ENCODE assay signal across 8 cellular contexts in genomic region chr5:138542956-138543729, GRCh38. TPM values are rescaled to one million over a fixed set of nuclear protein-coding genes. Genes with fewer than 3 reads are reported as not detected.
DNase-seq lines count a peak whose midpoint lies in the region; ATAC-seq and TF ChIP-seq lines count a peak whose summit lies in the region.

Gene ETF1, minus strand, starts transcription at chr5:138543236. Its CDS starts 318 bp downstream, at chr5:138542918.

- TF ChIP-seq CTCF in CD8-positive, alpha-beta T cell (IDR thresholded peaks at IDR 0.05), result no peak
- no peak for TF ChIP-seq CTCF in lower lobe of right lung (IDR thresholded peaks at IDR 0.05)

- no peaks in the 10 kb centered on the region for H3K27me3 Mint-ChIP-seq in CD8-positive, alpha-beta T cell (ENCODE audit: low read depth)

- no peaks in the 10 kb centered on the region for H3K9me3 Mint-ChIP-seq in CD8-positive, alpha-beta T cell

- DNase-seq in CD8-positive, alpha-beta T cell, result peak; percentile 99 to 100 (median 99)
- DNase-seq in HS-27A (ENCODE audit: low read depth) (peak; percentile 74), NK-92 (lab: John Stamatoyannopoulos, UW; ENCODE audit: unreplicated experiment) (peak; percentile 96), lower lobe of right lung (peak; percentile 100)
- DNase-seq in activated CD8-positive, alpha-beta memory T cell treated with anti-CD3 and anti-CD28 coated beads for 1 hour (ENCODE audit: extremely low read depth in 1 of 2, low read depth in 1 of 2), result peak; percentile 99
- peak; percentile 99 to 100 (median 99) for DNase-seq in stimulated activated CD4-positive, alpha-beta T cell treated with anti-CD3 and anti-CD28 coated beads, TNF-alpha, amount 100 ng/mL, for 24 hours (ENCODE audit: low read depth in 3 of 3)

- ATAC-seq in CD8-positive, alpha-beta T cell, result peak; percentile 89
- ATAC-seq in GM19467 (IDR thresholded peaks at IDR 0.05; ENCODE audit: unreplicated experiment) (peak; percentile 92), lower lobe of right lung (peak; percentile 96 to 99)

- intact Hi-C loops in CD8-positive, alpha-beta T cell (cut with DNase I, micrococcal nuclease), result loop anchor here (1.0 to 10.0 kb wide), 18 partner anchors 32 to 1022 kb away; partner anchors contain the start of genes EGR1 (in 2 of the 2), FAM13B (in 2 of the 2), HNRNPA0 (in 2 of the 2) and HSPA9 (in 2 of the 2)
- intact Hi-C loops in lower lobe of right lung (cut with DNase I), result no loop called here

- POLR2A ChIA-PET in CD8-positive, alpha-beta T cell (lab: Charles Lee), result interaction anchor here (0.5 to 2.9 kb wide), 24 partner anchors 9 to 861 kb away, joined by 3 to 45 read pairs (median 5); partner anchors contain the start of genes CDC23, EGR1, FAM53C and HSPA9

- H3K4me1 ChIP-seq in CD8-positive, alpha-beta T cell (ENCODE audit: insufficient read depth, low read length), result peaks cover 52% of the 10 kb centered on the region
- H3K4me1 ChIP-seq in ectodermal cell (ENCODE audit: control insufficient read depth, insufficient read depth, low read length), result peaks cover 20% of the 10 kb centered on the region
- peaks cover 67% of the 10 kb centered on the region for H3K4me1 ChIP-seq in lower lobe of right lung

- H3K36me3 ChIP-seq in CD8-positive, alpha-beta T cell (ENCODE audit: insufficient read depth, low read length), result no peaks in the 10 kb centered on the region
- H3K36me3 ChIP-seq in ectodermal cell (ENCODE audit: control insufficient read depth, insufficient read depth, low read length) (no peaks in the 10 kb centered on the region), lower lobe of right lung (peaks cover 8% of the 10 kb centered on the region)

- no peaks in the 10 kb centered on the region for H3K27me3 ChIP-seq in CD8-positive, alpha-beta T cell (ENCODE audit: insufficient read depth, low read length)
- H3K27me3 ChIP-seq in ectodermal cell (ENCODE audit: control insufficient read depth, insufficient read depth, low read length, poor library complexity, severe bottlenecking) (no peaks in the 10 kb centered on the region), lower lobe of right lung (ENCODE audit: low read depth) (no peaks in the 10 kb centered on the region)

- peaks cover 72% of the 10 kb centered on the region for H3K4me1 Mint-ChIP-seq in CD8-positive, alpha-beta T cell (ENCODE audit: low read depth)

- peak within 1 kb of the TSS; percentile 100 for H3K27ac ChIP-seq in CD8-positive, alpha-beta T cell (ENCODE audit: low read depth, low read length)
- H3K27ac ChIP-seq in ectodermal cell (ENCODE audit: insufficient read depth, low read depth, low read length, poor library complexity, severe bottlenecking), result peak within 1 kb of the TSS; percentile 95
- H3K27ac ChIP-seq in lower lobe of right lung, result peak within 1 kb of the TSS; percentile 99

- 0% methylated on average over 70 of the region's 70 CpGs for WGBS in ectodermal cell, 2 experiments

- peaks cover 39% of the 10 kb centered on the region for H3K36me3 Mint-ChIP-seq in CD8-positive, alpha-beta T cell

- H3K4me3 Mint-ChIP-seq in CD8-positive, alpha-beta T cell, result peak within 1 kb of the TSS; percentile 100

- CTCF ChIA-PET in CD8-positive, alpha-beta T cell (lab: Charles Lee), result interaction anchor here (0.9 to 1.7 kb wide), 7 partner anchors 10 to 191 kb away, joined by 3 to 9 read pairs (median 3); no protein-coding TSS in a partner anchor

- peak within 1 kb of the TSS; percentile 100 for H3K27ac Mint-ChIP-seq in CD8-positive, alpha-beta T cell

- H3K9me3 ChIP-seq in CD8-positive, alpha-beta T cell (ENCODE audit: low read length), result no peaks in the 10 kb centered on the region
- H3K9me3 ChIP-seq in ectodermal cell (ENCODE audit: control insufficient read depth, low read length) (no peaks in the 10 kb centered on the region), lower lobe of right lung (no peaks in the 10 kb centered on the region)

- peak within 1 kb of the TSS; percentile 90 for H3K4me3 ChIP-seq in CD8-positive, alpha-beta T cell (ENCODE audit: low read depth, low read length)
- H3K4me3 ChIP-seq in ectodermal cell (ENCODE audit: insufficient read depth, low read depth, low read length), result peak within 1 kb of the TSS; percentile 98
- H3K4me3 ChIP-seq in lower lobe of right lung, result peak within 1 kb of the TSS; percentile 94

RNA-seq across cellular contexts. Expression of gene ETF1, which starts in this region (rescaled TPM):
- 100 to 1,000 TPM; 241 to 247 TPM for total RNA-seq in CD8-positive, alpha-beta T cell
- 126 TPM for polyA plus RNA-seq in ectodermal cell (2013, experiment 1 of 4)
- polyA plus RNA-seq in ectodermal cell (2013, experiment 2 of 4), result 127 TPM
- polyA plus RNA-seq in ectodermal cell (2013, experiment 3 of 4), result 95.1 TPM
- polyA plus RNA-seq in ectodermal cell (2013, experiment 4 of 4), result 106 TPM
- 90.7 TPM for total RNA-seq in lower lobe of right lung

Comparison
In these comparisons a context has a peak if more than half of its experiments do, and no peak if none do; other contexts are left out.
1. Peak in every context shown above with its lines: DNase-seq, ATAC-seq, H3K4me3 ChIP-seq and H3K27ac ChIP-seq.